Comparison of ENCODE assay signal across 8 cellular contexts in genomic region chr10:37754538-37755323, GRCh38.
A peak's percentile ranks its signal among the peaks of the same experiment; 100 is the strongest.
DNase-seq lines count a peak whose midpoint lies in the region; ATAC-seq, FAIRE-seq and TF ChIP-seq lines count a peak whose summit lies in the region.

No MANE protein-coding gene starts in this region.

- no peaks in the 10 kb centered on the region for H3K4me1 Mint-ChIP-seq in natural killer cell

- H3K4me3 Mint-ChIP-seq in natural killer cell: no peak overlapping the region

- in situ Hi-C loops in GM12878 (cut with MboI): no loop called here

- no peak overlapping the region for H2AFZ ChIP-seq in GM12878 (ENCODE audit: control insufficient read depth, low read depth, low read length)

- no peak for FAIRE-seq in GM12878 (lab: Jason Lieb, UNC)
- FAIRE-seq in pancreas (lab: Jason Lieb, UNC): no peak

- POLR2A ChIA-PET in GM12878 (lab: Charles Lee): no interaction called here

- H3K27me3 Mint-ChIP-seq in natural killer cell (ENCODE audit: low read depth in 2 of 2): no peaks in the 10 kb centered on the region

- RAD21 ChIA-PET in GM12878 (lab: Charles Lee; ENCODE audit: unreplicated experiment): interaction anchor here (0.7 to 1.7 kb wide), 10 partner anchors 12 to 323 kb away, joined by 3 to 8 read pairs (median 4); no protein-coding TSS in a partner anchor

- no peak overlapping the region for H3K4me2 ChIP-seq in GM12878 (ENCODE audit: control insufficient read depth, insufficient read depth)

- BruUV-seq in GM12878 (replicated peaks; lab: Mats Ljungman, UMichigan): no TSS peak

- no peak overlapping the region for H3K27ac ChIP-seq in GM12878 (ENCODE audit: control insufficient read depth, insufficient read depth)
- no peak overlapping the region for H3K27ac ChIP-seq in pancreas

- peak; percentile 66 for TF ChIP-seq RAD21 in GM12878 (IDR thresholded peaks at IDR 0.05; ENCODE audit: insufficient read depth, low read depth, low read length)

- CTCF ChIA-PET in GM12878 (lab: Yijun Ruan, JAX): interaction anchor here (0.5 to 2.2 kb wide), 22 partner anchors 12 to 1272 kb away, joined by 3 to 18 read pairs (median 4); no protein-coding TSS in a partner anchor

- no peaks in the 10 kb centered on the region for H3K79me2 ChIP-seq in GM12878 (ENCODE audit: control insufficient read depth, insufficient read depth, low read length)

- intact Hi-C loops in GM12878 (cut with micrococcal nuclease; ENCODE audit: unreplicated experiment) (loop anchor here (10.0 kb wide), 1 partner anchor 860 kb away; no protein-coding TSS in a partner anchor), pancreas (cut with DNase I) (loop anchor here in 1 of 3 donors (10.0 kb wide), 1 partner anchor 220 kb away; no protein-coding TSS in a partner anchor), natural killer cell (cut with micrococcal nuclease) (no loop called here)

- 0% methylated on average over 2 of the region's 2 CpGs for WGBS in GM12878 (ENCODE audit: insufficient coverage, insufficient replicate concordance, low lambda C conversion rate, missing lambda C conversion rate)
- WGBS in pancreas, 2 donors: 16 to 22% methylated on average over 2 of the region's 2 CpGs

- peaks cover 8 to 9% of the 10 kb centered on the region in 2 donors for H3K9me3 Mint-ChIP-seq in natural killer cell

- H3K9ac ChIP-seq in GM12878 (ENCODE audit: control insufficient read depth, insufficient read depth, low read length): no peak overlapping the region

- peaks cover 12% of the 10 kb centered on the region for H3K36me3 Mint-ChIP-seq in natural killer cell

- ATAC-seq in GM12878 (peak; percentile 66; the same call in 2 of the 3 replicates), pancreas (peak in 3 of 4 donors; percentile 60 to 85 (median 70)), natural killer cell (no peak)

- H3K4me3 ChIP-seq in GM12878: no peak overlapping the region
- no peak overlapping the region for H3K4me3 ChIP-seq in pancreas

- H3K4me1 ChIP-seq in GM12878 (ENCODE audit: control insufficient read depth, insufficient read depth, low read length) (no peaks in the 10 kb centered on the region), pancreas (no peaks in the 10 kb centered on the region)

- TF ChIP-seq CTCF in GM12878 (IDR thresholded peaks at IDR 0.05 in 2 of 3, conservative IDR thresholded peaks at IDR 0.05 in 1 of 3; ENCODE audit: control insufficient read depth in 2 of 3, extremely low read depth in 1 of 3, insufficient read depth in 1 of 3, low read depth in 3 of 3, low read length in 3 of 3): peak; percentile 17 to 55 (median 47); a peak in 4 of 6 replicates
- peak in 3 of 4 donors; percentile 16 to 23 (median 17) for TF ChIP-seq CTCF in pancreas (IDR thresholded peaks at IDR 0.05)
- TF ChIP-seq CTCF in natural killer cell (IDR thresholded peaks at IDR 0.05): no peak

- no peak overlapping the region for H3K27ac Mint-ChIP-seq in natural killer cell

- no peak for TF ChIP-seq POLR2A in GM12878 (IDR thresholded peaks at IDR 0.05; ENCODE audit: low read depth, low read length)

- no peaks in the 10 kb centered on the region for H4K20me1 ChIP-seq in GM12878 (ENCODE audit: control insufficient read depth, insufficient read depth)

- no peak for TF ChIP-seq EP300 in GM12878 (IDR thresholded peaks at IDR 0.05; ENCODE audit: borderline replicate concordance in 1 of 2, control insufficient read depth in 1 of 2, low read depth in 2 of 2, low read length in 2 of 2)

- H3K36me3 ChIP-seq in GM12878 (ENCODE audit: control insufficient read depth in 2 of 2, insufficient read depth in 2 of 2, low read length in 1 of 2) (no peaks in the 10 kb centered on the region), pancreas (no peaks in the 10 kb centered on the region)

- DNase-seq in NCI-H2171 treated with DMSO at 0.1 percent for 48 hours (lab: John Stamatoyannopoulos, UW) (peak; percentile 22), NCI-H2171 (lab: John Stamatoyannopoulos, UW) (no peak), HuH-7.5 (ENCODE audit: low spot score) (peak; percentile 12), GM12878 (ENCODE audit: low read depth, low spot score) (no peak), pancreas (peak in 1 of 6 donors; percentile 17), natural killer cell (no peak), T-helper 1 cell (no peak)
- no peak for DNase-seq in effector CD8-positive, alpha-beta T cell (lab: John Stamatoyannopoulos, UW)

- H3K9me3 ChIP-seq in GM12878 (replicated peaks; ENCODE audit: control insufficient read depth, insufficient read depth, low read length) (no peaks in the 10 kb centered on the region), pancreas (no peaks in the 10 kb centered on the region)

- H3K27me3 ChIP-seq in GM12878 (replicated peaks in 1 of 2; ENCODE audit: control insufficient read depth in 2 of 2, insufficient read depth in 2 of 2, low read length in 1 of 2): no peaks in the 10 kb centered on the region
- no peaks in the 10 kb centered on the region for H3K27me3 ChIP-seq in pancreas

- SMC1A ChIA-PET in GM12878 (lab: Charles Lee; ENCODE audit: uncharacterized antibody, unreplicated experiment): interaction anchor here (0.9 to 1.7 kb wide), 10 partner anchors 14 to 865 kb away, joined by 3 to 8 read pairs (median 4); no protein-coding TSS in a partner anchor

TF ChIP-seq in GM12878, 131 proteins besides CTCF, POLR2A, EP300 and RAD21:
- TF ChIP-seq SMC3 (IDR thresholded peaks at IDR 0.05; ENCODE audit: borderline replicate concordance, low read length) (peak; percentile 31; the same call in 1 of the 2 replicates), ZNF592 (IDR thresholded peaks at IDR 0.05) (no peak)

Comparison
In these comparisons a context has a peak if more than half of its experiments do, and no peak if none do; other contexts are left out.
1. DNase-seq: peak in NCI-H2171 treated with DMSO at 0.1 percent for 48 hours (single experiment) and HuH-7.5 (single experiment); none in NCI-H2171 (single experiment), GM12878 (single experiment), effector CD8-positive, alpha-beta T cell (single experiment), natural killer cell (single experiment) and T-helper 1 cell (0 of 5).
2. ATAC-seq: peak in GM12878 (single experiment) and pancreas (3 of 4); none in natural killer cell (0 of 3).